ENCODE assay signal across 19 cellular contexts in genomic region chr5:44538831-44539539, GRCh38.
A peak's percentile ranks its signal among the peaks of the same experiment; 100 is the strongest.
DNase-seq lines count a peak whose midpoint lies in the region; ATAC-seq, FAIRE-seq and TF ChIP-seq lines count a peak whose summit lies in the region.
"Had no signal": no experiment of that assay in that cellular context is flagged by ENCODE, and none has a peak within 500 bp of the region (broad histone marks: within the 10 kb centered on the region; RNA-seq: fewer than 3 reads in every experiment).

No MANE protein-coding gene starts in this region.

- H3K27me3 ChIP-seq in adipocyte (replicated peaks; ENCODE audit: control insufficient read depth, insufficient read depth, low read length), result no peaks in the 10 kb centered on the region
- H3K27me3 ChIP-seq in lung (ENCODE audit: control insufficient read depth, insufficient read depth), result no peaks in the 10 kb centered on the region
- no peaks in the 10 kb centered on the region for H3K27me3 ChIP-seq in ascending aorta
- H3K27me3 ChIP-seq: neutrophil had no signal

- TF ChIP-seq CTCF in AG09319 (IDR thresholded peaks at IDR 0.05; ENCODE audit: low read depth, low read length), result no peak
- TF ChIP-seq CTCF in LNCaP clone FGC (IDR thresholded peaks at IDR 0.05; ENCODE audit: control insufficient read depth, extremely low read depth, insufficient read depth), result no peak
- no peak for TF ChIP-seq CTCF in lung (IDR thresholded peaks at IDR 0.05; ENCODE audit: control extremely low read depth, extremely low read depth)
- no peak for TF ChIP-seq CTCF in kidney (IDR thresholded peaks at IDR 0.05; ENCODE audit: borderline replicate concordance, extremely low read depth, insufficient read depth)
- no peak for TF ChIP-seq CTCF in ascending aorta (IDR thresholded peaks at IDR 0.05)

- ATAC-seq in lung (ENCODE audit: insufficient read depth, low FRiP score), result peak; percentile 27
- ATAC-seq in GM18498 (IDR thresholded peaks at IDR 0.05; ENCODE audit: unreplicated experiment), result no peak
- ATAC-seq: activated CD8-positive, alpha-beta memory T cell treated with anti-CD3 and anti-CD28 coated beads, Interleukin-2, amount 10 ng/mL, durations not matched to agents 7 days and 5 days had no signal

- H3K36me3 ChIP-seq in adipocyte (ENCODE audit: control insufficient read depth, insufficient read depth, low read length, severe bottlenecking) (no peaks in the 10 kb centered on the region), lung (ENCODE audit: control insufficient read depth in 2 of 2, insufficient read depth in 2 of 2, low read length in 2 of 2) (no peaks in the 10 kb centered on the region), kidney (ENCODE audit: control insufficient read depth in 1 of 2, insufficient read depth in 2 of 2, low read length in 2 of 2) (no peaks in the 10 kb centered on the region), ascending aorta (no peaks in the 10 kb centered on the region)
- H3K36me3 ChIP-seq: left ventricle myocardium inferior, neutrophil had no signal

- intact Hi-C loops in head of caudate nucleus (cut with DNase I) (loop anchor here (10.0 kb wide), 1 partner anchor 236 kb away; no protein-coding TSS in a partner anchor), kidney (cut with DNase I) (no loop called here), ascending aorta (cut with DNase I) (loop anchor here (5.0 kb wide), 1 partner anchor 233 kb away; no protein-coding TSS in a partner anchor)

- FAIRE-seq in kidney (lab: Jason Lieb, UNC), result no peak
- FAIRE-seq: bronchial epithelial cell had no signal

- H3K4me3 ChIP-seq in LNCaP clone FGC (ENCODE audit: low read depth, low read length), result no peak overlapping the region
- peak overlapping the region; percentile 18 for H3K4me3 ChIP-seq in adipocyte (ENCODE audit: low read length)
- H3K4me3 ChIP-seq in lung, result no peak overlapping the region
- H3K4me3 ChIP-seq in kidney (ENCODE audit: low read length in 2 of 2), result no peak overlapping the region
- H3K4me3 ChIP-seq in ascending aorta, result no peak overlapping the region
- H3K4me3 ChIP-seq: left ventricle myocardium inferior had no signal

- DNase-seq in AG09319 (ENCODE audit: extremely low read depth, low read depth), result peak; percentile 10
- peak; percentile 79 for DNase-seq in LNCaP clone FGC (ENCODE audit: low read depth)
- peak; percentile 8 for DNase-seq in adipocyte (ENCODE audit: low read depth)
- DNase-seq in lung (ENCODE audit: low spot score), result no peak
- no peak for DNase-seq in head of caudate nucleus
- no peak for DNase-seq in kidney
- DNase-seq in ascending aorta (ENCODE audit: low spot score in 2 of 2), result no peak
- DNase-seq: activated CD4-positive, alpha-beta T cell treated with anti-CD3 and anti-CD28 coated beads for 48 hours; activated CD8-positive, alpha-beta memory T cell treated with anti-CD3 and anti-CD28 coated beads, Interleukin-2, amount 10 ng/mL, durations not matched to agents 7 days and 5 days; activated naive CD8-positive, alpha-beta T cell treated with anti-CD3 and anti-CD28 coated beads for 36 hours; CD8-positive, alpha-beta memory T cell; DMS79; left ventricle myocardium inferior; NCI-H1436; NCI-H2171; SW 1271 had no signal

- H3K9me3 ChIP-seq in adipocyte (ENCODE audit: control insufficient read depth, low read length) (no peaks in the 10 kb centered on the region), lung (ENCODE audit: control insufficient read depth in 2 of 2, insufficient read depth in 1 of 2, low read length in 1 of 2) (no peaks in the 10 kb centered on the region), kidney (ENCODE audit: control insufficient read depth in 1 of 2, low read length in 2 of 2) (no peaks in the 10 kb centered on the region), ascending aorta (no peaks in the 10 kb centered on the region)
- H3K9me3 ChIP-seq: left ventricle myocardium inferior, neutrophil had no signal

- H3K4me1 ChIP-seq in adipocyte (ENCODE audit: control insufficient read depth, insufficient read depth, low read length) (peaks cover 13% of the 10 kb centered on the region), lung (ENCODE audit: control insufficient read depth in 2 of 2, insufficient read depth in 2 of 2, low read length in 2 of 2) (no peaks in the 10 kb centered on the region), kidney (ENCODE audit: control insufficient read depth in 1 of 2, insufficient read depth in 1 of 2, low read depth in 1 of 2, low read length in 2 of 2) (no peaks in the 10 kb centered on the region), ascending aorta (no peaks in the 10 kb centered on the region)
- H3K4me1 ChIP-seq: left ventricle myocardium inferior had no signal

- 65 to 68% methylated on average over 8 of the region's 8 CpGs for WGBS in lung, 2 donors

- H3K9ac ChIP-seq in adipocyte (ENCODE audit: low read length) (peak overlapping the region; percentile 7), kidney (ENCODE audit: low read length in 2 of 2) (no peak overlapping the region)

- H3K27ac ChIP-seq in lung (ENCODE audit: low read depth in 1 of 2, low read length in 1 of 2), result no peak overlapping the region
- H3K27ac ChIP-seq in kidney (ENCODE audit: low read depth in 2 of 2, low read length in 2 of 2), result no peak overlapping the region
- no peak overlapping the region for H3K27ac ChIP-seq in ascending aorta
- H3K27ac ChIP-seq: left ventricle myocardium inferior, neutrophil had no signal

Comparison
In these comparisons a context has a peak if more than half of its experiments do, and no peak if none do; other contexts are left out.
1. DNase-seq: peak in AG09319 (single experiment), LNCaP clone FGC (single experiment) and adipocyte (single experiment); none in lung (single experiment), head of caudate nucleus (0 of 42), kidney (single experiment) and ascending aorta (0 of 2).